In genomic region chr12:75701859-75702258, GRCh38 we compare ENCODE assay signal across 15 cellular contexts.
DNase-seq lines count a peak whose midpoint lies in the region; ATAC-seq and TF ChIP-seq lines count a peak whose summit lies in the region.
"Had no signal": no experiment of that assay in that cellular context is flagged by ENCODE, and none has a peak within 500 bp of the region (broad histone marks: within the 10 kb centered on the region; RNA-seq: fewer than 3 reads in every experiment).

No MANE protein-coding gene starts in this region.

- ATAC-seq in stimulated activated naive CD8-positive, alpha-beta T cell treated with anti-CD3 and anti-CD28 coated beads, Interleukin-15, Interleukin-2, amounts not matched to agents 100 U/mL and 50 U/mL, for 24 hours, result no peak
- ATAC-seq in Panc1 (no peak), SK-N-SH treated with all-trans-retinoic acid at 6 μM for 48 hours (no peak)
- ATAC-seq: HepG2 had no signal

- H3K27me3 Mint-ChIP-seq in stimulated activated naive CD8-positive, alpha-beta T cell treated with anti-CD3 and anti-CD28 coated beads, Interleukin-15, Interleukin-2, amounts not matched to agents 100 ng/mL and 50 ng/mL, for 24 hours, result no peaks in the 10 kb centered on the region
- H3K27me3 Mint-ChIP-seq in endothelial cell (ENCODE audit: unreplicated experiment), result no peaks in the 10 kb centered on the region
- H3K27me3 Mint-ChIP-seq: B cell had no signal

- 98% methylated on average over 2 of the region's 2 CpGs for WGBS in urinary bladder
- WGBS in sigmoid colon, 2 donors, result 95 to 98% methylated on average over 2 of the region's 2 CpGs

- no peaks in the 10 kb centered on the region for H3K9me3 Mint-ChIP-seq in stimulated activated naive CD8-positive, alpha-beta T cell treated with anti-CD3 and anti-CD28 coated beads, Interleukin-15, Interleukin-2, amounts not matched to agents 100 ng/mL and 50 ng/mL, for 24 hours
- no peaks in the 10 kb centered on the region for H3K9me3 Mint-ChIP-seq in endothelial cell (ENCODE audit: unreplicated experiment)

- TF ChIP-seq CTCF in Panc1 (IDR thresholded peaks at IDR 0.05), result no peak
- TF ChIP-seq CTCF in endothelial cell (IDR thresholded peaks at IDR 0.05; ENCODE audit: unreplicated experiment), result no peak
- no peak for TF ChIP-seq CTCF in sigmoid colon (IDR thresholded peaks at IDR 0.05)

- no peaks in the 10 kb centered on the region for H3K27me3 ChIP-seq in Panc1 (ENCODE audit: control insufficient read depth, insufficient read depth, low read length)
- H3K27me3 ChIP-seq in sigmoid colon, result no peaks in the 10 kb centered on the region
- H3K27me3 ChIP-seq: SJCRH30 had no signal

- H3K4me3 ChIP-seq in Panc1 (ENCODE audit: low read depth in 2 of 2, low read length in 2 of 2), result no peak overlapping the region
- H3K4me3 ChIP-seq in urinary bladder (ENCODE audit: low read depth, low read length), result no peak overlapping the region
- H3K4me3 ChIP-seq in sigmoid colon, result no peak overlapping the region
- H3K4me3 ChIP-seq: SJCRH30 had no signal

- H3K4me3 Mint-ChIP-seq in stimulated activated naive CD8-positive, alpha-beta T cell treated with anti-CD3 and anti-CD28 coated beads, Interleukin-15, Interleukin-2, amounts not matched to agents 100 ng/mL and 50 ng/mL, for 24 hours, result peak overlapping the region; percentile 33
- H3K4me3 Mint-ChIP-seq in endothelial cell (ENCODE audit: unreplicated experiment), result no peak overlapping the region
- H3K4me3 Mint-ChIP-seq: B cell had no signal

- H3K36me3 ChIP-seq in Panc1 (ENCODE audit: control insufficient read depth, insufficient read depth, low read length), result no peaks in the 10 kb centered on the region
- H3K36me3 ChIP-seq in urinary bladder (ENCODE audit: insufficient read depth), result no peaks in the 10 kb centered on the region
- H3K36me3 ChIP-seq in sigmoid colon, result no peaks in the 10 kb centered on the region
- H3K36me3 ChIP-seq: SJCRH30 had no signal

- H3K36me3 Mint-ChIP-seq in stimulated activated naive CD8-positive, alpha-beta T cell treated with anti-CD3 and anti-CD28 coated beads, Interleukin-15, Interleukin-2, amounts not matched to agents 100 ng/mL and 50 ng/mL, for 24 hours (ENCODE audit: low read depth), result no peaks in the 10 kb centered on the region
- no peaks in the 10 kb centered on the region for H3K36me3 Mint-ChIP-seq in endothelial cell (ENCODE audit: low read depth, unreplicated experiment)

- peaks cover 49% of the 10 kb centered on the region for H3K9me3 ChIP-seq in Panc1 (ENCODE audit: control insufficient read depth, insufficient read depth, low read depth, low read length)
- H3K9me3 ChIP-seq in sigmoid colon, result no peaks in the 10 kb centered on the region
- H3K9me3 ChIP-seq: SJCRH30 had no signal

- H3K4me1 ChIP-seq in Panc1 (ENCODE audit: control insufficient read depth, insufficient read depth, low read length), result peaks cover 21% of the 10 kb centered on the region
- H3K4me1 ChIP-seq in urinary bladder (ENCODE audit: insufficient read depth), result no peaks in the 10 kb centered on the region
- H3K4me1 ChIP-seq in sigmoid colon, result peaks cover 0 to 16% (median 14%) of the 10 kb centered on the region in 4 donors

- in situ Hi-C loops in Panc1 (cut with HindIII; ENCODE audit: low pct_unique_long_range_greater_than_20kb, low sequenced_read_pairs), result no loop called here

- no peak for TF ChIP-seq POLR2A in sigmoid colon (IDR thresholded peaks at IDR 0.05)

- CTCF ChIA-PET in Panc1 (lab: Charles Lee), result no interaction called here

- H3K27ac ChIP-seq in Panc1 (ENCODE audit: low read length) (peak overlapping the region; percentile 78), urinary bladder (ENCODE audit: low read depth) (peak overlapping the region; percentile 10), sigmoid colon (no peak overlapping the region)
- H3K27ac ChIP-seq: SJCRH30 had no signal

- intact Hi-C loops in Panc1 (cut with micrococcal nuclease; ENCODE audit: unreplicated experiment) (loop anchor here (10.0 kb wide), 1 partner anchor 77 kb away; no protein-coding TSS in a partner anchor), sigmoid colon (cut with DNase I) (no loop called here)

- H3K4me1 Mint-ChIP-seq in stimulated activated naive CD8-positive, alpha-beta T cell treated with anti-CD3 and anti-CD28 coated beads, Interleukin-15, Interleukin-2, amounts not matched to agents 100 ng/mL and 50 ng/mL, for 24 hours (ENCODE audit: low read depth), result peaks cover 9% of the 10 kb centered on the region
- peaks cover 65% of the 10 kb centered on the region for H3K4me1 Mint-ChIP-seq in endothelial cell (ENCODE audit: unreplicated experiment)
- H3K4me1 Mint-ChIP-seq: B cell had no signal

- no TSS peak for BruUV-seq in Panc1 (replicated peaks; lab: Mats Ljungman, UMichigan)

- no peak for TF ChIP-seq EP300 in sigmoid colon (IDR thresholded peaks at IDR 0.05)

- POLR2A ChIA-PET in Panc1 (lab: Charles Lee), result no interaction called here

- DNase-seq in stimulated activated naive CD8-positive, alpha-beta T cell treated with anti-CD3 and anti-CD28 coated beads, Interleukin-15, Interleukin-2, amounts not matched to agents 100 U/mL and 50 U/mL, for 24 hours, result no peak
- no peak for DNase-seq in Panc1 (ENCODE audit: low read depth, low spot score)
- no peak for DNase-seq in endothelial cell (ENCODE audit: low spot score)
- no peak for DNase-seq in sigmoid colon
- no peak for DNase-seq in SKM-1 (lab: John Stamatoyannopoulos, UW; ENCODE audit: unreplicated experiment)
- DNase-seq: Kasumi-1, NCI-H1417, NCI-H2029, NCI-H510A treated with DMSO at 0.1 percent for 48 hours, SJCRH30 had no signal

- H3K27ac Mint-ChIP-seq in stimulated activated naive CD8-positive, alpha-beta T cell treated with anti-CD3 and anti-CD28 coated beads, Interleukin-15, Interleukin-2, amounts not matched to agents 100 ng/mL and 50 ng/mL, for 24 hours, result no peak overlapping the region
- peak overlapping the region; percentile 30 for H3K27ac Mint-ChIP-seq in endothelial cell (ENCODE audit: unreplicated experiment)
- H3K27ac Mint-ChIP-seq: B cell had no signal

TF ChIP-seq in SK-N-SH treated with all-trans-retinoic acid at 6 μM for 48 hours, 23 proteins besides CTCF, POLR2A, EP300 and RAD21:
- TF ChIP-seq TOX (CRISPR knock-in tag; IDR thresholded peaks at IDR 0.05; ENCODE audit: borderline replicate concordance) (no peak), CSDC2 (CRISPR knock-in tag; IDR thresholded peaks at IDR 0.05) (no peak), TSHZ2 (CRISPR knock-in tag; IDR thresholded peaks at IDR 0.05) (no peak), CSRNP3 (CRISPR knock-in tag; IDR thresholded peaks at IDR 0.05) (no peak), ZC3H10 (CRISPR knock-in tag; IDR thresholded peaks at IDR 0.05) (no peak), ZFP3 (CRISPR knock-in tag; IDR thresholded peaks at IDR 0.05) (no peak)

Comparison
In these comparisons a context has a peak if more than half of its experiments do, and no peak if none do; other contexts are left out.
1. H3K27ac ChIP-seq: peak in Panc1 (single experiment) and urinary bladder (single experiment); none in sigmoid colon (0 of 4).